In the genomic region with DNA sequence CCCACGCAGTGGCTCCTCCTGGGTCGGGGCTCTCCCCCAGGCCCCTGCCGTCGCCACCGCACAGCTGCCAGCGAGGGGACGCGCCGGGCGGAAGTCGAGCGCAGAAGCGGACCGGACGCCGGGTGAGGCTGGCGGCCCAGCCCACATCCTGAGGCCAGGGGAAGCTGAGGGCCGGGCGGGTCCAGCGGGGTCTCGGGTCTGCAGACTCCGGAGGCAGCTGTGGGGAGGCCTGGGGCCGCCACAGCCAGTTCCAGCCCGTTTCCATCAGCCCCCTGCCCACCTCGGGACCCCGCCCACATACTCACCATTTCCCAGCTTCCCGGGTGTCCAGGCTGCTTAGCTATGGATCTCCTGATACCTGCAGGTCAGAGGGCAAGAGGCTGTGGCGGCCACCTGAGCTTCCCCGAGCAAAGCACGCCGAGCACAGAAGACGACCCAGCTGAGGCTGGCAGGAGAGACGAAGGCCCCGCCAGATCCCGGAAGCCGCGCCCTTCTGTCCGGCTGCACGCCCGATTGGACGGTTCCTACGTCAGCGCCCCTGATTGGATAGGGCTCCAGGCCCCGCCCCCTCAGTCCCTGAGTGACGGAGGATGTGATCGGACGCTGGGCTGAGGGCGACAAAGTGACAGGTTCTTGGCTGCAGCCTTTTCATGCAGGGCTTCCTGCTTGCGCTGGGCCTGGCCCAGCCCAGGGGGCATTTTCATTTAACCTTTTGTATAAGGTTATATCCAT, we compare ENCODE assay signal across 1 cellular context.
TF ChIP-seq lines count a peak whose summit lies in the region.

No MANE protein-coding gene starts in this region.

TF ChIP-seq in K562, 482 proteins besides CTCF, POLR2A, EP300 and RAD21 (continued from another document and continues in another):
- TF ChIP-seq HLTF (IDR thresholded peaks at IDR 0.05) (no peak), ATF1 (CRISPR knock-in tag; IDR thresholded peaks at IDR 0.05) (peak; percentile 38; the same call in 1 of the 2 replicates), ATF1 (tag; IDR thresholded peaks at IDR 0.05) (peak; percentile 95), ZNF23 (CRISPR knock-in tag; IDR thresholded peaks at IDR 0.05) (no peak), RCOR1 (IDR thresholded peaks at IDR 0.05; ENCODE audit: borderline replicate concordance in 1 of 2, low read depth in 2 of 2, low read length in 2 of 2) (peak in 1 of 2 experiments; percentile 60; a peak in 2 of 4 replicates), ZNF408 (CRISPR knock-in tag; IDR thresholded peaks at IDR 0.05; ENCODE audit: low read depth) (no peak), NR4A1 (CRISPR knock-in tag; IDR thresholded peaks at IDR 0.05) (peak; percentile 82; the same call in 1 of the 2 replicates), NR4A1 (tag; IDR thresholded peaks at IDR 0.05) (no peak; the same call in 1 of the 2 replicates), SPI1 (IDR thresholded peaks at IDR 0.05; ENCODE audit: borderline replicate concordance, low read depth, low read length) (peak; percentile 44), GTF2A2 (tag; IDR thresholded peaks at IDR 0.05) (no peak; the same call in 1 of the 2 replicates), HDAC1 (IDR thresholded peaks at IDR 0.05) (peak in 1 of 2 experiments; percentile 97; a peak in 2 of 4 replicates), ZNF324 (CRISPR knock-in tag; IDR thresholded peaks at IDR 0.05) (0 out of 2 replicates have a peak, but pooled peaks have one; percentile 32), GABPB1 (CRISPR knock-in tag; IDR thresholded peaks at IDR 0.05) (peak; percentile 84), CREM (IDR thresholded peaks at IDR 0.05; ENCODE audit: low read depth) (peak; percentile 92), ZBTB17 (CRISPR knock-in tag; IDR thresholded peaks at IDR 0.05) (0 out of 2 replicates have a peak, but pooled peaks have one; percentile 70), FOXJ2 (tag; IDR thresholded peaks at IDR 0.05) (0 out of 2 replicates have a peak, but pooled peaks have one; percentile 12), RFX7 (CRISPR knock-in tag; IDR thresholded peaks at IDR 0.05) (no peak), SREBF1 (IDR thresholded peaks at IDR 0.05; ENCODE audit: borderline replicate concordance, low read depth, low read length) (no peak), FOS (IDR thresholded peaks at IDR 0.05; ENCODE audit: extremely low read depth, insufficient read length) (peak; percentile 89), CBFA2T3 (IDR thresholded peaks at IDR 0.05) (no peak), PPARD (CRISPR knock-in tag; IDR thresholded peaks at IDR 0.05) (no peak), ZNF165 (CRISPR knock-in tag; IDR thresholded peaks at IDR 0.05; ENCODE audit: borderline replicate concordance) (no peak), MCM7 (IDR thresholded peaks at IDR 0.05) (no peak), NONO (IDR thresholded peaks at IDR 0.05; ENCODE audit: low read depth in 2 of 2, low read length in 1 of 2) (0 out of 4 replicates have a peak, but pooled peaks of 1 of the 2 experiments have one; percentile 19), TGIF2 (CRISPR knock-in tag; IDR thresholded peaks at IDR 0.05) (peak; percentile 79; the same call in 1 of the 2 replicates), TAF7 (tag; IDR thresholded peaks at IDR 0.05) (peak; percentile 76; the same call in 1 of the 2 replicates), KLF1 (tag; IDR thresholded peaks at IDR 0.05) (peak; percentile 64; the same call in 1 of the 2 replicates), TAF9B (IDR thresholded peaks at IDR 0.05; ENCODE audit: partially characterized antibody) (peak; percentile 72), ZNF232 (CRISPR knock-in tag; IDR thresholded peaks at IDR 0.05) (0 out of 2 replicates have a peak, but pooled peaks have one; percentile 50), KAT2B (IDR thresholded peaks at IDR 0.05; ENCODE audit: low read depth, low read length) (no peak), SRF (CRISPR knock-in tag; IDR thresholded peaks at IDR 0.05) (peak in 1 of 2 experiments; percentile 37; a peak in 2 of 4 replicates), CBX5 (IDR thresholded peaks at IDR 0.05; ENCODE audit: borderline replicate concordance, low read depth) (no peak), ZNF583 (CRISPR knock-in tag; IDR thresholded peaks at IDR 0.05) (0 out of 2 replicates have a peak, but pooled peaks have one; percentile 34)
- TF ChIP-seq, protein P1, sequence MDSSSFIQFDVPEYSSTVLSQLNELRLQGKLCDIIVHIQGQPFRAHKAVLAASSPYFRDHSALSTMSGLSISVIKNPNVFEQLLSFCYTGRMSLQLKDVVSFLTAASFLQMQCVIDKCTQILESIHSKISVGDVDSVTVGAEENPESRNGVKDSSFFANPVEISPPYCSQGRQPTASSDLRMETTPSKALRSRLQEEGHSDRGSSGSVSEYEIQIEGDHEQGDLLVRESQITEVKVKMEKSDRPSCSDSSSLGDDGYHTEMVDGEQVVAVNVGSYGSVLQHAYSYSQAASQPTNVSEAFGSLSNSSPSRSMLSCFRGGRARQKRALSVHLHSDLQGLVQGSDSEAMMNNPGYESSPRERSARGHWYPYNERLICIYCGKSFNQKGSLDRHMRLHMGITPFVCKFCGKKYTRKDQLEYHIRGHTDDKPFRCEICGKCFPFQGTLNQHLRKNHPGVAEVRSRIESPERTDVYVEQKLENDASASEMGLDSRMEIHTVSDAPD (CRISPR knock-in tag; IDR thresholded peaks at IDR 0.05), result no peak
- TF ChIP-seq, protein P2, sequence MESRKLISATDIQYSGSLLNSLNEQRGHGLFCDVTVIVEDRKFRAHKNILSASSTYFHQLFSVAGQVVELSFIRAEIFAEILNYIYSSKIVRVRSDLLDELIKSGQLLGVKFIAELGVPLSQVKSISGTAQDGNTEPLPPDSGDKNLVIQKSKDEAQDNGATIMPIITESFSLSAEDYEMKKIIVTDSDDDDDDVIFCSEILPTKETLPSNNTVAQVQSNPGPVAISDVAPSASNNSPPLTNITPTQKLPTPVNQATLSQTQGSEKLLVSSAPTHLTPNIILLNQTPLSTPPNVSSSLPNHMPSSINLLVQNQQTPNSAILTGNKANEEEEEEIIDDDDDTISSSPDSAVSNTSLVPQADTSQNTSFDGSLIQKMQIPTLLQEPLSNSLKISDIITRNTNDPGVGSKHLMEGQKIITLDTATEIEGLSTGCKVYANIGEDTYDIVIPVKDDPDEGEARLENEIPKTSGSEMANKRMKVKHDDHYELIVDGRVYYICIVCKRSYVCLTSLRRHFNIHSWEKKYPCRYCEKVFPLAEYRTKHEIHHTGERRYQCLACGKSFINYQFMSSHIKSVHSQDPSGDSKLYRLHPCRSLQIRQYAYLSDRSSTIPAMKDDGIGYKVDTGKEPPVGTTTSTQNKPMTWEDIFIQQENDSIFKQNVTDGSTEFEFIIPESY (CRISPR knock-in tag; IDR thresholded peaks at IDR 0.05), result peak; percentile 76
- TF ChIP-seq, protein P3, sequence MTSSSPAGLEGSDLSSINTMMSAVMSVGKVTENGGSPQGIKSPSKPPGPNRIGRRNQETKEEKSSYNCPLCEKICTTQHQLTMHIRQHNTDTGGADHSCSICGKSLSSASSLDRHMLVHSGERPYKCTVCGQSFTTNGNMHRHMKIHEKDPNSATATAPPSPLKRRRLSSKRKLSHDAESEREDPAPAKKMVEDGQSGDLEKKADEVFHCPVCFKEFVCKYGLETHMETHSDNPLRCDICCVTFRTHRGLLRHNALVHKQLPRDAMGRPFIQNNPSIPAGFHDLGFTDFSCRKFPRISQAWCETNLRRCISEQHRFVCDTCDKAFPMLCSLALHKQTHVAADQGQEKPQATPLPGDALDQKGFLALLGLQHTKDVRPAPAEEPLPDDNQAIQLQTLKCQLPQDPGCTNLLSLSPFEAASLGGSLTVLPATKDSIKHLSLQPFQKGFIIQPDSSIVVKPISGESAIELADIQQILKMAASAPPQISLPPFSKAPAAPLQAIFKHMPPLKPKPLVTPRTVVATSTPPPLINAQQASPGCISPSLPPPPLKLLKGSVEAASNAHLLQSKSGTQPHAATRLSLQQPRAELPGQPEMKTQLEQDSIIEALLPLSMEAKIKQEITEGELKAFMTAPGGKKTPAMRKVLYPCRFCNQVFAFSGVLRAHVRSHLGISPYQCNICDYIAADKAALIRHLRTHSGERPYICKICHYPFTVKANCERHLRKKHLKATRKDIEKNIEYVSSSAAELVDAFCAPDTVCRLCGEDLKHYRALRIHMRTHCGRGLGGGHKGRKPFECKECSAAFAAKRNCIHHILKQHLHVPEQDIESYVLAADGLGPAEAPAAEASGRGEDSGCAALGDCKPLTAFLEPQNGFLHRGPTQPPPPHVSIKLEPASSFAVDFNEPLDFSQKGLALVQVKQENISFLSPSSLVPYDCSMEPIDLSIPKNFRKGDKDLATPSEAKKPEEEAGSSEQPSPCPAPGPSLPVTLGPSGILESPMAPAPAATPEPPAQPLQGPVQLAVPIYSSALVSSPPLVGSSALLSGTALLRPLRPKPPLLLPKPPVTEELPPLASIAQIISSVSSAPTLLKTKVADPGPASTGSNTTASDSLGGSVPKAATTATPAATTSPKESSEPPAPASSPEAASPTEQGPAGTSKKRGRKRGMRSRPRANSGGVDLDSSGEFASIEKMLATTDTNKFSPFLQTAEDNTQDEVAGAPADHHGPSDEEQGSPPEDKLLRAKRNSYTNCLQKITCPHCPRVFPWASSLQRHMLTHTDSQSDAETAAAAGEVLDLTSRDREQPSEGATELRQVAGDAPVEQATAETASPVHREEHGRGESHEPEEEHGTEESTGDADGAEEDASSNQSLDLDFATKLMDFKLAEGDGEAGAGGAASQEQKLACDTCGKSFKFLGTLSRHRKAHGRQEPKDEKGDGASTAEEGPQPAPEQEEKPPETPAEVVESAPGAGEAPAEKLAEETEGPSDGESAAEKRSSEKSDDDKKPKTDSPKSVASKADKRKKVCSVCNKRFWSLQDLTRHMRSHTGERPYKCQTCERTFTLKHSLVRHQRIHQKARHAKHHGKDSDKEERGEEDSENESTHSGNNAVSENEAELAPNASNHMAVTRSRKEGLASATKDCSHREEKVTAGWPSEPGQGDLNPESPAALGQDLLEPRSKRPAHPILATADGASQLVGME (CRISPR knock-in tag; IDR thresholded peaks at IDR 0.05), result no peak
- TF ChIP-seq, protein P4, sequence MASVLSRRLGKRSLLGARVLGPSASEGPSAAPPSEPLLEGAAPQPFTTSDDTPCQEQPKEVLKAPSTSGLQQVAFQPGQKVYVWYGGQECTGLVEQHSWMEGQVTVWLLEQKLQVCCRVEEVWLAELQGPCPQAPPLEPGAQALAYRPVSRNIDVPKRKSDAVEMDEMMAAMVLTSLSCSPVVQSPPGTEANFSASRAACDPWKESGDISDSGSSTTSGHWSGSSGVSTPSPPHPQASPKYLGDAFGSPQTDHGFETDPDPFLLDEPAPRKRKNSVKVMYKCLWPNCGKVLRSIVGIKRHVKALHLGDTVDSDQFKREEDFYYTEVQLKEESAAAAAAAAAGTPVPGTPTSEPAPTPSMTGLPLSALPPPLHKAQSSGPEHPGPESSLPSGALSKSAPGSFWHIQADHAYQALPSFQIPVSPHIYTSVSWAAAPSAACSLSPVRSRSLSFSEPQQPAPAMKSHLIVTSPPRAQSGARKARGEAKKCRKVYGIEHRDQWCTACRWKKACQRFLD (CRISPR knock-in tag; IDR thresholded peaks at IDR 0.05), result no peak; the same call in 1 of the 2 replicates
- TF ChIP-seq, protein P5, sequence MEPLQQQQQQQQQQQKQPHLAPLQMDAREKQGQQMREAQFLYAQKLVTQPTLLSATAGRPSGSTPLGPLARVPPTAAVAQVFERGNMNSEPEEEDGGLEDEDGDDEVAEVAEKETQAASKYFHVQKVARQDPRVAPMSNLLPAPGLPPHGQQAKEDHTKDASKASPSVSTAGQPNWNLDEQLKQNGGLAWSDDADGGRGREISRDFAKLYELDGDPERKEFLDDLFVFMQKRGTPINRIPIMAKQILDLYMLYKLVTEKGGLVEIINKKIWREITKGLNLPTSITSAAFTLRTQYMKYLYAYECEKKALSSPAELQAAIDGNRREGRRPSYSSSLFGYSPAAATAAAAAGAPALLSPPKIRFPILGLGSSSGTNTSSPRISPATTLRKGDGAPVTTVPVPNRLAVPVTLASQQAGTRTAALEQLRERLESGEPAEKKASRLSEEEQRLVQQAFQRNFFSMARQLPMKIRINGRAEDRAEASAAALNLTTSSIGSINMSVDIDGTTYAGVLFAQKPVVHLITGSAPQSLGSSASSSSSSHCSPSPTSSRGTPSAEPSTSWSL (CRISPR knock-in tag; IDR thresholded peaks at IDR 0.05; ENCODE audit: borderline replicate concordance), result peak; percentile 35; the same call in 1 of the 2 replicates
- TF ChIP-seq, protein P6, sequence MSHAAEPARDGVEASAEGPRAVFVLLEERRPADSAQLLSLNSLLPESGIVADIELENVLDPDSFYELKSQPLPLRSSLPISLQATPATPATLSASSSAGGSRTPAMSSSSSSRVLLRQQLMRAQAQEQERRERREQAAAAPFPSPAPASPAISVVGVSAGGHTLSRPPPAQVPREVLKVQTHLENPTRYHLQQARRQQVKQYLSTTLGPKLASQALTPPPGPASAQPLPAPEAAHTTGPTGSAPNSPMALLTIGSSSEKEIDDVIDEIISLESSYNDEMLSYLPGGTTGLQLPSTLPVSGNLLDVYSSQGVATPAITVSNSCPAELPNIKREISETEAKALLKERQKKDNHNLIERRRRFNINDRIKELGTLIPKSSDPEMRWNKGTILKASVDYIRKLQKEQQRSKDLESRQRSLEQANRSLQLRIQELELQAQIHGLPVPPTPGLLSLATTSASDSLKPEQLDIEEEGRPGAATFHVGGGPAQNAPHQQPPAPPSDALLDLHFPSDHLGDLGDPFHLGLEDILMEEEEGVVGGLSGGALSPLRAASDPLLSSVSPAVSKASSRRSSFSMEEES (CRISPR knock-in tag; IDR thresholded peaks at IDR 0.05), result no peak
- TF ChIP-seq, protein P7, sequence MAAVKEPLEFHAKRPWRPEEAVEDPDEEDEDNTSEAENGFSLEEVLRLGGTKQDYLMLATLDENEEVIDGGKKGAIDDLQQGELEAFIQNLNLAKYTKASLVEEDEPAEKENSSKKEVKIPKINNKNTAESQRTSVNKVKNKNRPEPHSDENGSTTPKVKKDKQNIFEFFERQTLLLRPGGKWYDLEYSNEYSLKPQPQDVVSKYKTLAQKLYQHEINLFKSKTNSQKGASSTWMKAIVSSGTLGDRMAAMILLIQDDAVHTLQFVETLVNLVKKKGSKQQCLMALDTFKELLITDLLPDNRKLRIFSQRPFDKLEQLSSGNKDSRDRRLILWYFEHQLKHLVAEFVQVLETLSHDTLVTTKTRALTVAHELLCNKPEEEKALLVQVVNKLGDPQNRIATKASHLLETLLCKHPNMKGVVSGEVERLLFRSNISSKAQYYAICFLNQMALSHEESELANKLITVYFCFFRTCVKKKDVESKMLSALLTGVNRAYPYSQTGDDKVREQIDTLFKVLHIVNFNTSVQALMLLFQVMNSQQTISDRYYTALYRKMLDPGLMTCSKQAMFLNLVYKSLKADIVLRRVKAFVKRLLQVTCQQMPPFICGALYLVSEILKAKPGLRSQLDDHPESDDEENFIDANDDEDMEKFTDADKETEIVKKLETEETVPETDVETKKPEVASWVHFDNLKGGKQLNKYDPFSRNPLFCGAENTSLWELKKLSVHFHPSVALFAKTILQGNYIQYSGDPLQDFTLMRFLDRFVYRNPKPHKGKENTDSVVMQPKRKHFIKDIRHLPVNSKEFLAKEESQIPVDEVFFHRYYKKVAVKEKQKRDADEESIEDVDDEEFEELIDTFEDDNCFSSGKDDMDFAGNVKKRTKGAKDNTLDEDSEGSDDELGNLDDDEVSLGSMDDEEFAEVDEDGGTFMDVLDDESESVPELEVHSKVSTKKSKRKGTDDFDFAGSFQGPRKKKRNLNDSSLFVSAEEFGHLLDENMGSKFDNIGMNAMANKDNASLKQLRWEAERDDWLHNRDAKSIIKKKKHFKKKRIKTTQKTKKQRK (IDR thresholded peaks at IDR 0.05; ENCODE audit: borderline replicate concordance, low read depth, low read length), result peak; percentile 30; the same call in 1 of the 2 replicates
